In genomic region chr6:143939364-143939763, GRCh38 we compare ENCODE assay signal across 14 cellular contexts.
DNase-seq lines count a peak whose midpoint lies in the region; ATAC-seq and TF ChIP-seq lines count a peak whose summit lies in the region.
"Had no signal": no experiment of that assay in that cellular context is flagged by ENCODE, and none has a peak within 500 bp of the region (broad histone marks: within the 10 kb centered on the region; RNA-seq: fewer than 3 reads in every experiment).

No MANE protein-coding gene starts in this region.

- peak overlapping the region; percentile 14 for H3K27ac Mint-ChIP-seq in type B pancreatic cell
- H3K27ac Mint-ChIP-seq: HFFc6 had no signal

- ATAC-seq in GM19397 (IDR thresholded peaks at IDR 0.05; ENCODE audit: unreplicated experiment) (no peak), HG02870 (IDR thresholded peaks at IDR 0.05; ENCODE audit: unreplicated experiment) (no peak)
- ATAC-seq: Right ventricle myocardium inferior had no signal

- DNase-seq in NCI-H2227 treated with DMSO at 0.1 percent for 48 hours (lab: John Stamatoyannopoulos, UW): peak; percentile 11
- DNase-seq in NCI-H2227 (lab: John Stamatoyannopoulos, UW; ENCODE audit: unreplicated experiment): no peak
- peak; percentile 81 for DNase-seq in MV-4-11 (lab: John Stamatoyannopoulos, UW)
- peak; percentile 58 for DNase-seq in dermis blood vessel endothelial cell
- DNase-seq in type B pancreatic cell (ENCODE audit: extremely low spot score, unreplicated experiment): no peak
- no peak for DNase-seq in BE2C
- DNase-seq: C1 segment of cervical spinal cord, DMS153 had no signal

- H3K4me1 Mint-ChIP-seq in type B pancreatic cell (ENCODE audit: unreplicated experiment): peaks cover 16% of the 10 kb centered on the region

- H3K4me3 ChIP-seq in BE2C (ENCODE audit: low read depth, low read length): no peak overlapping the region
- H3K4me3 ChIP-seq: K562 had no signal

- no peak for TF ChIP-seq CTCF in type B pancreatic cell (conservative IDR thresholded peaks at IDR 0.05)
- no peak for TF ChIP-seq CTCF in BE2C (IDR thresholded peaks at IDR 0.05; ENCODE audit: low read depth, low read length)

- no peaks in the 10 kb centered on the region for H3K27me3 ChIP-seq in BE2C

- no peaks in the 10 kb centered on the region for H3K4me1 ChIP-seq in BE2C

- peaks cover 7% of the 10 kb centered on the region for H3K36me3 Mint-ChIP-seq in type B pancreatic cell

- H3K27me3 Mint-ChIP-seq in type B pancreatic cell: no peaks in the 10 kb centered on the region

- no peaks in the 10 kb centered on the region for H3K9me3 Mint-ChIP-seq in type B pancreatic cell
- H3K9me3 Mint-ChIP-seq: HFFc6 had no signal

- peak overlapping the region; percentile 6 for H3K4me3 Mint-ChIP-seq in type B pancreatic cell
- H3K4me3 Mint-ChIP-seq: HFFc6 had no signal

- no peaks in the 10 kb centered on the region for H3K36me3 ChIP-seq in BE2C

- H3K9me3 ChIP-seq in BE2C: no peaks in the 10 kb centered on the region
- H3K9me3 ChIP-seq: SK-N-SH had no signal

Comparison
In these comparisons a context has a peak if more than half of its experiments do, and no peak if none do; other contexts are left out.
1. DNase-seq: peak in NCI-H2227 treated with DMSO at 0.1 percent for 48 hours (single experiment), MV-4-11 (single experiment) and dermis blood vessel endothelial cell (single experiment); none in NCI-H2227 (single experiment), type B pancreatic cell (single experiment) and BE2C (single experiment).